ENCODE assay signal across 8 cellular contexts in genomic region chrX:66074920-66075879, GRCh38. TPM values are rescaled to one million over a fixed set of nuclear protein-coding genes. Genes with fewer than 3 reads are reported as not detected.
DNase-seq lines count a peak whose midpoint lies in the region; FAIRE-seq and TF ChIP-seq lines count a peak whose summit lies in the region.

No MANE protein-coding gene starts in this region.

- TF ChIP-seq CTCF in GM20000 (IDR thresholded peaks at IDR 0.05; ENCODE audit: extremely low read depth, missing control alignments) (no peak), Calu3 (IDR thresholded peaks at IDR 0.05; ENCODE audit: unreplicated experiment) (no peak)

- BruUV-seq in Calu3 (replicated peaks; lab: Mats Ljungman, UMichigan) = no TSS peak

- no peaks in the 10 kb centered on the region for H3K36me3 Mint-ChIP-seq in Calu3 (ENCODE audit: insufficient read depth, unreplicated experiment)

- peak; percentile 36 for FAIRE-seq in colon (lab: Jason Lieb, UNC)

- no peak overlapping the region for H3K27ac Mint-ChIP-seq in Calu3 (ENCODE audit: unreplicated experiment)

- DNase-seq in GM20000 (ENCODE audit: low spot score) (peak; percentile 4), T-helper 9 cell (peak; percentile 8), HuH-7.5 (ENCODE audit: low spot score) (no peak), NCI-H69 (lab: John Stamatoyannopoulos, UW) (no peak), NCI-H82 (lab: John Stamatoyannopoulos, UW) (no peak), Calu3 (no peak)
- peak; percentile 21 for DNase-seq in stimulated activated CD4-positive, alpha-beta T cell treated with anti-CD3 and anti-CD28 coated beads, Interleukin-4, amount 100 ng/mL, for 1 hour

- no peaks in the 10 kb centered on the region for H3K27me3 Mint-ChIP-seq in Calu3 (ENCODE audit: unreplicated experiment)

- intact Hi-C loops in Calu3 (cut with micrococcal nuclease; ENCODE audit: unreplicated experiment) = no loop called here

- no peak overlapping the region for H3K4me3 Mint-ChIP-seq in Calu3 (ENCODE audit: low read depth, unreplicated experiment)

- peaks cover 6% of the 10 kb centered on the region for H3K9me3 Mint-ChIP-seq in Calu3 (ENCODE audit: low read depth, unreplicated experiment)

- no peaks in the 10 kb centered on the region for H3K4me1 Mint-ChIP-seq in Calu3 (ENCODE audit: low read depth, unreplicated experiment)

- CTCF ChIA-PET in Calu3 (lab: Charles Lee) = no interaction called here

RNA-seq across cellular contexts. Expression of gene VSIG4, which starts 35.3 kb away (rescaled TPM):
- total RNA-seq in Calu3 (2022) = not detected in 2 replicates

Comparison
In these comparisons a context has a peak if more than half of its experiments do, and no peak if none do; other contexts are left out.
1. DNase-seq: peak in GM20000 (single experiment), T-helper 9 cell (single experiment) and stimulated activated CD4-positive, alpha-beta T cell treated with anti-CD3 and anti-CD28 coated beads, Interleukin-4, amount 100 ng/mL, for 1 hour (single experiment); none in HuH-7.5 (single experiment), NCI-H69 (single experiment), NCI-H82 (single experiment) and Calu3 (single experiment).